ENCODE assay signal across 1 cellular context in genomic region chr5:149322518-149322917, GRCh38.
TF ChIP-seq lines count a peak whose summit lies in the region.

No MANE protein-coding gene starts in this region.

TF ChIP-seq in HepG2, 621 proteins besides CTCF, POLR2A, EP300 and RAD21 (continued from another document and continues in another):
- peak; percentile 60; the same call in 1 of the 2 replicates for TF ChIP-seq MLX (CRISPR knock-in tag; IDR thresholded peaks at IDR 0.05)
- no peak for TF ChIP-seq ZNF720 (CRISPR knock-in tag; IDR thresholded peaks at IDR 0.05)
- peak; percentile 84; the same call in 1 of the 2 replicates for TF ChIP-seq SALL1 (CRISPR knock-in tag; IDR thresholded peaks at IDR 0.05)
- TF ChIP-seq NFAT5 (CRISPR knock-in tag; IDR thresholded peaks at IDR 0.05), result no peak
- TF ChIP-seq THAP7 (CRISPR knock-in tag; IDR thresholded peaks at IDR 0.05), result no peak
- TF ChIP-seq HMGA1 (CRISPR knock-in tag; conservative IDR thresholded peaks at IDR 0.05), result no peak
- peak; percentile 52; the same call in 1 of the 2 replicates for TF ChIP-seq ARID4A (CRISPR knock-in tag; IDR thresholded peaks at IDR 0.05; ENCODE audit: borderline replicate concordance)
- peak; percentile 97 for TF ChIP-seq SP5 (CRISPR knock-in tag; IDR thresholded peaks at IDR 0.05; ENCODE audit: borderline replicate concordance, low read depth)
- TF ChIP-seq MEIS2 (CRISPR knock-in tag; IDR thresholded peaks at IDR 0.05), result no peak
- no peak for TF ChIP-seq ZNF639 (CRISPR knock-in tag; conservative IDR thresholded peaks at IDR 0.05)
- peak; percentile 76 for TF ChIP-seq ZNF644 (CRISPR knock-in tag; IDR thresholded peaks at IDR 0.05; ENCODE audit: low read depth)
- TF ChIP-seq NR2C2 (CRISPR knock-in tag; IDR thresholded peaks at IDR 0.05; ENCODE audit: borderline replicate concordance), result peak; percentile 19; the same call in 1 of the 2 replicates
- TF ChIP-seq ZSCAN31 (CRISPR knock-in tag; IDR thresholded peaks at IDR 0.05; ENCODE audit: low read depth), result no peak
- peak; percentile 26; the same call in 1 of the 2 replicates for TF ChIP-seq BORCS8-MEF2B (CRISPR knock-in tag; IDR thresholded peaks at IDR 0.05)
- peak; percentile 63 for TF ChIP-seq PHF21A (CRISPR knock-in tag; IDR thresholded peaks at IDR 0.05)
- peak; percentile 49 for TF ChIP-seq FOXA3 (CRISPR knock-in tag; IDR thresholded peaks at IDR 0.05)
- peak; percentile 56; the same call in 1 of the 2 replicates for TF ChIP-seq DPF2 (CRISPR knock-in tag; IDR thresholded peaks at IDR 0.05; ENCODE audit: borderline replicate concordance, low read depth)
- TF ChIP-seq ARNT2 (CRISPR knock-in tag; IDR thresholded peaks at IDR 0.05; ENCODE audit: low read depth), result no peak
- 0 out of 2 replicates have a peak, but pooled peaks have one; percentile 33 for TF ChIP-seq KMT2A (CRISPR knock-in tag; IDR thresholded peaks at IDR 0.05)
- no peak for TF ChIP-seq SOX13 (IDR thresholded peaks at IDR 0.05)
- TF ChIP-seq SOX13 (CRISPR knock-in tag; conservative IDR thresholded peaks at IDR 0.05 in 1 of 2, IDR thresholded peaks at IDR 0.05 in 1 of 2), result peak in 1 of 2 experiments; percentile 47; a peak in 1 of 4 replicates
- no peak for TF ChIP-seq ATF7 (IDR thresholded peaks at IDR 0.05)
- TF ChIP-seq ATF7 (CRISPR knock-in tag; IDR thresholded peaks at IDR 0.05), result no peak
- TF ChIP-seq ARHGAP35 (CRISPR knock-in tag; IDR thresholded peaks at IDR 0.05; ENCODE audit: borderline replicate concordance), result no peak
- TF ChIP-seq ZNF7 (CRISPR knock-in tag; IDR thresholded peaks at IDR 0.05), result 0 out of 2 replicates have a peak, but pooled peaks have one; percentile 14
- TF ChIP-seq HNF4A (CRISPR knock-in tag; IDR thresholded peaks at IDR 0.05), result peak; percentile 98
- TF ChIP-seq FOSL2 (CRISPR knock-in tag; IDR thresholded peaks at IDR 0.05), result peak; percentile 42; the same call in 1 of the 2 replicates
- peak; percentile 46; the same call in 1 of the 2 replicates for TF ChIP-seq ZNF574 (CRISPR knock-in tag; IDR thresholded peaks at IDR 0.05)
- no peak for TF ChIP-seq FOXP1 (IDR thresholded peaks at IDR 0.05)
- peak; percentile 55 for TF ChIP-seq FOXP1 (CRISPR knock-in tag; IDR thresholded peaks at IDR 0.05)
- peak; percentile 53; the same call in 1 of the 2 replicates for TF ChIP-seq SAP130 (CRISPR knock-in tag; IDR thresholded peaks at IDR 0.05; ENCODE audit: low read depth)
- TF ChIP-seq YEATS4 (CRISPR knock-in tag; IDR thresholded peaks at IDR 0.05; ENCODE audit: borderline replicate concordance), result 0 out of 2 replicates have a peak, but pooled peaks have one; percentile 46
- TF ChIP-seq PATZ1 (CRISPR knock-in tag; IDR thresholded peaks at IDR 0.05), result peak; percentile 55
- peak; percentile 46; the same call in 1 of the 2 replicates for TF ChIP-seq NCOA2 (CRISPR knock-in tag; IDR thresholded peaks at IDR 0.05)
- TF ChIP-seq ZNF263 (CRISPR knock-in tag; IDR thresholded peaks at IDR 0.05), result peak; percentile 63; the same call in 1 of the 2 replicates
- TF ChIP-seq ZFP91 (CRISPR knock-in tag; IDR thresholded peaks at IDR 0.05; ENCODE audit: borderline replicate concordance), result 0 out of 2 replicates have a peak, but pooled peaks have one; percentile 38
- TF ChIP-seq THRA (CRISPR knock-in tag; IDR thresholded peaks at IDR 0.05; ENCODE audit: borderline replicate concordance), result no peak
- 0 out of 2 replicates have a peak, but pooled peaks have one; percentile 17 for TF ChIP-seq ZNF12 (CRISPR knock-in tag; IDR thresholded peaks at IDR 0.05)
- TF ChIP-seq ZMYM3 (CRISPR knock-in tag; IDR thresholded peaks at IDR 0.05), result peak; percentile 84; the same call in 1 of the 2 replicates
